ENCODE assay signal across 8 cellular contexts in the genomic region with DNA sequence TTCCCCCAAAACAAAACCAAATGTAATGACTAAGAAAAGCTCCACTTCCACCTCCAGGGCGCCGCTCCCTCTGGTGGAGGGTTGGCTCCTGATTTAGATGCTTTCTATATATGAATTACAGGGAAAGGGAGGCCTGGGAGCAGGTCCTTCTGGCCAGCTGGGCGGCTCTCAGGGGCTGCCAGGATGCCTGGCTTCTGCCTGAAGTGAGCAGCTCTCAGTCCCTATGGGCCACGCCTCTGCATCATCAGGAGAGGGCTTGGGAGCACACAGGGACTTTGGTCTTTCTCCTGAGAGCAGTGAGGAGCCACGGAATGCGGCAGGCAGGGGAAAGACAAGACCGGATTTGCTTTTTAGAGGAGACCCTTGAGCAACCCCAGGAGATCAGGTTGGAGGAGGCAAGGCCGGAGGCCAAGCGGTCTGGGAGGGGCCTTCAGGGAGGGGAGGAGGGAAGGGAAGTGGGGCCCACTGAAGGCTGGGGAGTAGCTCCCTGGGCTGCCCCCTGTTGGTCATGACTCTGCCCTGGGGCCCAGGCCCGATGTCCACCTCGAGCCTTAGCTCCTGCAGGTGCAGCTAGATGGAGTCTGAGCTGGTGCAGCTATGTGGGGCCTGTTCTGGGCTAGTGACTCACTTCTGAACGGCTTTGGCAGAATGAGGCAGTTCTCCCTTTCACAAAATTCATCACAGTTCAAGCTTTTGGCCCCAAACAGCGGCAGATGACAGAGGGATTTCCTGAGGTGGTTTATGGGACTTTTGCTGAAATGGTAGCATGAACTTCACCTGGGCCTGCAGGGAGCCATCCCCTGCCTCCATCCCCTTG. TPM values are rescaled to one million over a fixed set of nuclear protein-coding genes. Genes with fewer than 3 reads are reported as not detected.
DNase-seq lines count a peak whose midpoint lies in the region; ATAC-seq and TF ChIP-seq lines count a peak whose summit lies in the region.

No MANE protein-coding gene starts in this region.

- no peak overlapping the region for H3K4me3 Mint-ChIP-seq in activated CD4-positive, alpha-beta T cell treated with anti-CD3 and anti-CD28 coated beads, Interleukin-2, amount 10 ng/mL, durations not matched to agents 24 days and 14 days
- H3K4me3 Mint-ChIP-seq in activated CD4-positive, alpha-beta T cell treated with anti-CD3 and anti-CD28 coated beads, Interleukin-2, amount 10 ng/mL, durations not matched to agents 7 days and 5 days: no peak overlapping the region
- peak overlapping the region; percentile 19 to 82 (median 59) for H3K4me3 Mint-ChIP-seq in naive B cell

- peak; percentile 62 for TF ChIP-seq CTCF in VCaP (conservative IDR thresholded peaks at IDR 0.05)

- peaks cover 14% of the 10 kb centered on the region for H3K4me1 Mint-ChIP-seq in activated CD4-positive, alpha-beta T cell treated with anti-CD3 and anti-CD28 coated beads, Interleukin-2, amount 10 ng/mL, durations not matched to agents 24 days and 14 days
- peaks cover 19% of the 10 kb centered on the region for H3K4me1 Mint-ChIP-seq in activated CD4-positive, alpha-beta T cell treated with anti-CD3 and anti-CD28 coated beads, Interleukin-2, amount 10 ng/mL, durations not matched to agents 7 days and 5 days
- H3K4me1 Mint-ChIP-seq in naive B cell: peaks cover 51 to 88% (median 79%) of the 10 kb centered on the region in 3 donors

- peaks cover 2% of the 10 kb centered on the region for H3K27me3 Mint-ChIP-seq in activated CD4-positive, alpha-beta T cell treated with anti-CD3 and anti-CD28 coated beads, Interleukin-2, amount 10 ng/mL, durations not matched to agents 24 days and 14 days
- H3K27me3 Mint-ChIP-seq in activated CD4-positive, alpha-beta T cell treated with anti-CD3 and anti-CD28 coated beads, Interleukin-2, amount 10 ng/mL, durations not matched to agents 7 days and 5 days: peaks cover 4% of the 10 kb centered on the region
- no peaks in the 10 kb centered on the region for H3K27me3 Mint-ChIP-seq in naive B cell

- CTCF ChIA-PET in activated CD4-positive, alpha-beta T cell treated with anti-CD3 and anti-CD28 coated beads, Interleukin-2, amount 10 ng/mL, durations not matched to agents 7 days and 5 days (lab: Charles Lee): interaction anchor here (0.5 to 2.0 kb wide), 8 partner anchors 10 to 538 kb away, joined by 3 to 7 read pairs (median 4); partner anchors contain the start of gene GRHPR
- CTCF ChIA-PET in HEK293T (lab: Yijun Ruan, JAX): interaction anchor here (0.6 kb wide), 2 partner anchors 9 to 536 kb away, joined by 3 read pairs; no protein-coding TSS in a partner anchor

- POLR2A ChIA-PET in activated CD4-positive, alpha-beta T cell treated with anti-CD3 and anti-CD28 coated beads, Interleukin-2, amount 10 ng/mL, durations not matched to agents 7 days and 5 days (lab: Charles Lee): no interaction called here
- POLR2A ChIA-PET in HEK293T (lab: Yijun Ruan, JAX): no interaction called here

- peak overlapping the region; percentile 42 for H3K27ac Mint-ChIP-seq in activated CD4-positive, alpha-beta T cell treated with anti-CD3 and anti-CD28 coated beads, Interleukin-2, amount 10 ng/mL, durations not matched to agents 24 days and 14 days
- H3K27ac Mint-ChIP-seq in activated CD4-positive, alpha-beta T cell treated with anti-CD3 and anti-CD28 coated beads, Interleukin-2, amount 10 ng/mL, durations not matched to agents 7 days and 5 days: no peak overlapping the region
- H3K27ac Mint-ChIP-seq in naive B cell: peak overlapping the region; percentile 61 to 100 (median 98)

- ATAC-seq in HG02759 (IDR thresholded peaks at IDR 0.05; ENCODE audit: unreplicated experiment): peak; percentile 28
- ATAC-seq in naive B cell (ENCODE audit: low read depth in 2 of 2): no peak
- ATAC-seq in GM21619 (IDR thresholded peaks at IDR 0.05; ENCODE audit: unreplicated experiment): no peak

- H3K9me3 Mint-ChIP-seq in activated CD4-positive, alpha-beta T cell treated with anti-CD3 and anti-CD28 coated beads, Interleukin-2, amount 10 ng/mL, durations not matched to agents 24 days and 14 days: no peaks in the 10 kb centered on the region
- no peaks in the 10 kb centered on the region for H3K9me3 Mint-ChIP-seq in activated CD4-positive, alpha-beta T cell treated with anti-CD3 and anti-CD28 coated beads, Interleukin-2, amount 10 ng/mL, durations not matched to agents 7 days and 5 days
- H3K9me3 Mint-ChIP-seq in naive B cell: peaks cover 0 to 2% (median 0%) of the 10 kb centered on the region in 7 donors

- intact Hi-C loops in activated CD4-positive, alpha-beta T cell treated with anti-CD3 and anti-CD28 coated beads, Interleukin-2, amount 10 ng/mL, durations not matched to agents 24 days and 14 days (cut with micrococcal nuclease): no loop called here

- no peak for DNase-seq in activated CD4-positive, alpha-beta T cell treated with anti-CD3 and anti-CD28 coated beads, Interleukin-2, amount 10 ng/mL, durations not matched to agents 24 days and 14 days
- no peak for DNase-seq in activated CD4-positive, alpha-beta T cell treated with anti-CD3 and anti-CD28 coated beads, Interleukin-2, amount 10 ng/mL, durations not matched to agents 7 days and 5 days
- no peak for DNase-seq in naive B cell
- no peak for DNase-seq in HEK293T (ENCODE audit: extremely low spot score)
- no peak for DNase-seq in C1 segment of cervical spinal cord (lab: John Stamatoyannopoulos, UW)

- H3K27ac ChIP-seq in VCaP: no peak overlapping the region

- H3K36me3 Mint-ChIP-seq in activated CD4-positive, alpha-beta T cell treated with anti-CD3 and anti-CD28 coated beads, Interleukin-2, amount 10 ng/mL, durations not matched to agents 24 days and 14 days (ENCODE audit: low read depth): no peaks in the 10 kb centered on the region
- H3K36me3 Mint-ChIP-seq in activated CD4-positive, alpha-beta T cell treated with anti-CD3 and anti-CD28 coated beads, Interleukin-2, amount 10 ng/mL, durations not matched to agents 7 days and 5 days (ENCODE audit: low read depth): no peaks in the 10 kb centered on the region
- peaks cover 0 to 6% of the 10 kb centered on the region in 2 donors for H3K36me3 Mint-ChIP-seq in naive B cell

TF ChIP-seq in HEK293T, 16 proteins besides CTCF, POLR2A, EP300 and RAD21:
- TF ChIP-seq BHLHE40 (IDR thresholded peaks at IDR 0.05; ENCODE audit: borderline replicate concordance): no peak
- no peak for TF ChIP-seq TARDBP (IDR thresholded peaks at IDR 0.05)
- no peak for TF ChIP-seq ARNT (IDR thresholded peaks at IDR 0.05)
- TF ChIP-seq FOXK2 (IDR thresholded peaks at IDR 0.05): no peak
- TF ChIP-seq ELF4 (IDR thresholded peaks at IDR 0.05): no peak
- no peak for TF ChIP-seq SUZ12 (IDR thresholded peaks at IDR 0.05)
- no peak for TF ChIP-seq L3MBTL2 (conservative IDR thresholded peaks at IDR 0.05)
- no peak for TF ChIP-seq HDGF (IDR thresholded peaks at IDR 0.05; ENCODE audit: borderline replicate concordance)
- no peak for TF ChIP-seq NFRKB (IDR thresholded peaks at IDR 0.05)
- TF ChIP-seq SP1 (IDR thresholded peaks at IDR 0.05): no peak
- no peak for TF ChIP-seq FOXA1 (IDR thresholded peaks at IDR 0.05)
- no peak for TF ChIP-seq FOXM1 (IDR thresholded peaks at IDR 0.05; ENCODE audit: borderline replicate concordance)
- TF ChIP-seq ZNF384 (IDR thresholded peaks at IDR 0.05): no peak
- TF ChIP-seq LEF1 (IDR thresholded peaks at IDR 0.05; ENCODE audit: borderline replicate concordance): no peak
- no peak for TF ChIP-seq CTBP1 (IDR thresholded peaks at IDR 0.05; ENCODE audit: borderline replicate concordance)

RNA-seq across cellular contexts. Expression of gene GRHPR, which starts 11.3 kb away (rescaled TPM):
- 72.5 and 76.5 TPM in 2 replicates for total RNA-seq in activated CD4-positive, alpha-beta T cell treated with anti-CD3 and anti-CD28 coated beads, Interleukin-2, amount 10 ng/mL, durations not matched to agents 24 days and 14 days
- 10 to 100 TPM; 49.8 to 53.7 TPM for total RNA-seq in activated CD4-positive, alpha-beta T cell treated with anti-CD3 and anti-CD28 coated beads, Interleukin-2, amount 10 ng/mL, durations not matched to agents 7 days and 5 days
- 100 to 1,000 TPM in 5 of 6 donors, 10 to 100 TPM in 1; 90.5 to 185 (median 126) TPM for polyA plus RNA-seq in naive B cell (ENCODE audit: low read depth in 6 of 6)

RNA-seq across cellular contexts. Expression of gene ZBTB5, which starts 54.1 kb away (rescaled TPM):
- 9.2 and 9.5 TPM in 2 replicates for total RNA-seq in activated CD4-positive, alpha-beta T cell treated with anti-CD3 and anti-CD28 coated beads, Interleukin-2, amount 10 ng/mL, durations not matched to agents 24 days and 14 days
- total RNA-seq in activated CD4-positive, alpha-beta T cell treated with anti-CD3 and anti-CD28 coated beads, Interleukin-2, amount 10 ng/mL, durations not matched to agents 7 days and 5 days: 10 to 100 TPM; 10.0 to 10.2 TPM
- polyA plus RNA-seq in naive B cell (ENCODE audit: low read depth in 6 of 6): 1 to 10 TPM; 1.1 to 2.8 (median 1.8) TPM

Comparison
In these comparisons a context has a peak if more than half of its experiments do, and no peak if none do; other contexts are left out.
1. H3K4me3 Mint-ChIP-seq: peak in naive B cell (8 of 8); none in activated CD4-positive, alpha-beta T cell treated with anti-CD3 and anti-CD28 coated beads, Interleukin-2, amount 10 ng/mL, durations not matched to agents 24 days and 14 days (single experiment) and activated CD4-positive, alpha-beta T cell treated with anti-CD3 and anti-CD28 coated beads, Interleukin-2, amount 10 ng/mL, durations not matched to agents 7 days and 5 days (single experiment).